In the genomic region with DNA sequence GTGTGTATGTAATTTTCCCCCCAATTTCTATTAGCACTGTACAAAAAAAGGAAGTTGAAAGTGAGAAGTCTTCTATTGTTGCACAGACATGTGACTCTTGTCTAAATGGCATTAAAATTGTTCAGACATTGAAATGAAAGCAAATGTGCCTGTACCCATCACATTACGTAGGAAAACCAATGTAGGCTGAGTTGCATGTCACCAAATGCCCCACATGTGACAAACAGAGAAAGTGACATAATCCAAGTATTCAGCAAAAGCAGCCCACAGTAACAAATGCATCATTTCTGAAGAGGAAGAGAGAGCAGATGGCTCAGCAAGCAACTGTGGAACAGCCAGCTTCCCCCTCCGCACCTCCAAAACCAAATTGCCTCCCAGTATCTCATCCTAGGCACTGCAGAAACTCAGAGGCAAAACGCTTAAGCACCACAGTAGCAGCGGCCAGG, we compare ENCODE assay signal across 8 cellular contexts.
DNase-seq lines count a peak whose midpoint lies in the region; ATAC-seq lines count a peak whose summit lies in the region.

No MANE protein-coding gene starts in this region.

- DNase-seq in NCI-H2171 treated with DMSO at 0.1 percent for 48 hours (lab: John Stamatoyannopoulos, UW) (peak; percentile 30), NCI-H2171 (lab: John Stamatoyannopoulos, UW) (no peak), NOMO-1 treated with dmso at 0.1 percent for 144 hours (lab: John Stamatoyannopoulos, UW; ENCODE audit: unreplicated experiment) (peak; percentile 83), sciatic nerve (ENCODE audit: low spot score) (no peak), left lobe of liver (ENCODE audit: low spot score) (no peak), NCI-H226 (no peak)
- no peak for DNase-seq in activated CD4-positive, alpha-beta T cell treated with anti-CD3 and anti-CD28 coated beads for 4 hours

- intact Hi-C loops in sciatic nerve (cut with DNase I): no loop called here

- ATAC-seq in HG02798 (IDR thresholded peaks at IDR 0.05; ENCODE audit: poor library complexity, unreplicated experiment) (peak; percentile 85), sciatic nerve (peak; percentile 82), left lobe of liver (no peak)

Comparison
In these comparisons a context has a peak if more than half of its experiments do, and no peak if none do; other contexts are left out.
1. DNase-seq: peak in NCI-H2171 treated with DMSO at 0.1 percent for 48 hours (single experiment) and NOMO-1 treated with dmso at 0.1 percent for 144 hours (single experiment); none in NCI-H2171 (single experiment), sciatic nerve (single experiment), left lobe of liver (single experiment), NCI-H226 (single experiment) and activated CD4-positive, alpha-beta T cell treated with anti-CD3 and anti-CD28 coated beads for 4 hours (0 of 2).